Comparison of ENCODE assay signal across 24 cellular contexts in genomic region chr19:19749332-19750130, GRCh38.
"Had no signal": no experiment of that assay in that cellular context is flagged by ENCODE, and none has a peak within 500 bp of the region (broad histone marks: within the 10 kb centered on the region; RNA-seq: fewer than 3 reads in every experiment).

No MANE protein-coding gene starts in this region.

- H3K4me3 ChIP-seq: heart right ventricle, left ventricle myocardium inferior, ovary, prostate gland, tibial artery had no signal

- H3K4me1 ChIP-seq: heart right ventricle, left ventricle myocardium inferior, prostate gland, tibial artery had no signal

- H3K9me3 ChIP-seq: heart right ventricle, left ventricle myocardium inferior, ovary, prostate gland, tibial artery had no signal

- H3K27me3 ChIP-seq: heart right ventricle, ovary had no signal

- DNase-seq: activated B cell treated with CpG ODN at 0.5 μM for 24 hours; activated CD4-positive, alpha-beta T cell treated with anti-CD3 and anti-CD28 coated beads for 36 hours; activated CD4-positive, alpha-beta T cell treated with anti-CD3 and anti-CD28 coated beads, Interleukin-2, amount 50 U/mL, for 48 hours; activated effector memory CD4-positive, alpha-beta T cell treated with Interleukin-2 at 50 U/mL for 16 hours; activated naive CD4-positive, alpha-beta T cell treated with anti-CD3 and anti-CD28 coated beads for 36 hours; activated T-cell treated with anti-CD3 and anti-CD28 coated beads, Interleukin-2, amount 50 U/mL, for 48 hours; amygdala; cerebellar nuclear complex; cortex of kidney; endodermal cell; heart right ventricle; kidney glomerular epithelial cell; left ventricle myocardium inferior; mammary epithelial cell; midbrain; natural killer cell; ovary; right cardiac atrium; stimulated activated CD4-positive, alpha-beta T cell treated with anti-CD3 and anti-CD28 coated beads, Interleukin-4, amount 100 ng/mL, for 24 hours; stimulated activated naive CD8-positive, alpha-beta T cell treated with anti-CD3 and anti-CD28 coated beads, Interleukin-15, Interleukin-2, amounts not matched to agents 100 U/mL and 50 U/mL, for 24 hours; substantia nigra; T1000; tibial artery had no signal

- ATAC-seq: activated CD4-positive, alpha-beta T cell treated with anti-CD3 and anti-CD28 coated beads for 36 hours; heart right ventricle; natural killer cell; right cardiac atrium; stimulated activated naive CD8-positive, alpha-beta T cell treated with anti-CD3 and anti-CD28 coated beads, Interleukin-15, Interleukin-2, amounts not matched to agents 100 U/mL and 50 U/mL, for 24 hours had no signal

- H3K27ac ChIP-seq: heart right ventricle, left ventricle myocardium inferior, ovary, prostate gland, tibial artery had no signal

- H3K36me3 ChIP-seq: heart right ventricle, left ventricle myocardium inferior, ovary, prostate gland, tibial artery had no signal
